9 cellular contexts compared by ENCODE assay signal in genomic region chr14:37594916-37595808, GRCh38. TPM values are rescaled to one million over a fixed set of nuclear protein-coding genes. Genes with fewer than 3 reads are reported as not detected.
A peak's percentile ranks its signal among the peaks of the same experiment; 100 is the strongest.
DNase-seq lines count a peak whose midpoint lies in the region; ATAC-seq and TF ChIP-seq lines count a peak whose summit lies in the region.
"Had no signal": no experiment of that assay in that cellular context is flagged by ENCODE, and none has a peak within 500 bp of the region (broad histone marks: within the 10 kb centered on the region; RNA-seq: fewer than 3 reads in every experiment).

Gene FOXA1, minus strand, starts transcription at chr14:37595249. Its CDS starts 277 bp downstream, at chr14:37594972.
Gene TTC6, plus strand, starts transcription at chr14:37595629. Its CDS starts 26,436 bp downstream, at chr14:37622065.

- no peaks in the 10 kb centered on the region for H3K79me2 ChIP-seq in SK-N-SH (ENCODE audit: insufficient read depth)

- H4K20me1 ChIP-seq in SK-N-SH (ENCODE audit: insufficient read depth), result no peaks in the 10 kb centered on the region
- H4K20me1 ChIP-seq: BLaER1 had no signal

- H3K27ac ChIP-seq in SK-N-SH (ENCODE audit: low read depth in 2 of 2, low read length in 1 of 2) (no peak within 1 kb of the TSS), VCaP (peak within 1 kb of the TSS; percentile 100), foreskin keratinocyte (peak within 1 kb of the TSS; percentile 79)
- H3K27ac ChIP-seq: BLaER1 had no signal

- TF ChIP-seq RAD21 in SK-N-SH (IDR thresholded peaks at IDR 0.05; ENCODE audit: low read length), result no peak

- POLR2A ChIA-PET in SK-N-SH (lab: Yijun Ruan, JAX), result no interaction called here

- H3K4me1 ChIP-seq in SK-N-SH (ENCODE audit: control insufficient read depth in 1 of 2, insufficient read depth in 2 of 2, low read depth in 1 of 2, low read length in 1 of 2) (no peaks in the 10 kb centered on the region), foreskin keratinocyte (no peaks in the 10 kb centered on the region)
- H3K4me1 ChIP-seq: BLaER1 had no signal

- intact Hi-C loops in posterior vena cava (cut with DNase I), result no loop called here

- peak within 1 kb of the TSS; percentile 26 to 57; a peak in 2 of 4 replicates for H3K4me3 ChIP-seq in SK-N-SH (ENCODE audit: low read depth in 2 of 2, low read length in 1 of 2)
- H3K4me3 ChIP-seq: BLaER1 had no signal

- CTCF ChIA-PET in SK-N-SH (lab: Yijun Ruan, JAX), result no interaction called here

- H3K9me3 ChIP-seq in SK-N-SH, result no peaks in the 10 kb centered on the region

- H2AFZ ChIP-seq in SK-N-SH (ENCODE audit: low read depth), result no peak within 1 kb of the TSS

- WGBS in SK-N-SH (ENCODE audit: low lambda C conversion rate), result 0% methylated on average over 7 of the region's 93 CpGs

- TF ChIP-seq CTCF in SK-N-SH (IDR thresholded peaks at IDR 0.05), result no peak
- TF ChIP-seq CTCF in VCaP (conservative IDR thresholded peaks at IDR 0.05), result no peak
- no peak for TF ChIP-seq CTCF in foreskin keratinocyte (conservative IDR thresholded peaks at IDR 0.05)

- no peaks in the 10 kb centered on the region for H3K9me2 ChIP-seq in SK-N-SH

- H3K36me3 ChIP-seq in SK-N-SH (replicated peaks in 1 of 2; ENCODE audit: control insufficient read depth in 1 of 2, insufficient read depth in 2 of 2, low read length in 1 of 2), result no peaks in the 10 kb centered on the region
- H3K36me3 ChIP-seq: BLaER1 had no signal

- TF ChIP-seq EP300 in SK-N-SH (IDR thresholded peaks at IDR 0.05; ENCODE audit: borderline replicate concordance in 1 of 2, low read depth in 1 of 2, low read length in 1 of 2), result no peak

- H3F3A ChIP-seq in SK-N-SH (replicated peaks; ENCODE audit: insufficient read depth), result no peaks in the 10 kb centered on the region

- no peak; the same call in 2 of the 3 replicates for ATAC-seq in SK-N-SH treated with all-trans-retinoic acid at 6 μM for 48 hours
- peak; percentile 15 for ATAC-seq in foreskin keratinocyte
- ATAC-seq in GM19395 (IDR thresholded peaks at IDR 0.05; ENCODE audit: unreplicated experiment), result no peak

- DNase-seq in SK-N-SH (peak; percentile 40), NCI-H1694 (lab: John Stamatoyannopoulos, UW) (peak; percentile 32), foreskin keratinocyte (no peak), posterior vena cava (ENCODE audit: low spot score) (peak; percentile 81), AML-193 (lab: John Stamatoyannopoulos, UW) (no peak)

- no peak within 1 kb of the TSS for H3K9ac ChIP-seq in SK-N-SH
- H3K9ac ChIP-seq: BLaER1 had no signal

- peaks cover 28% of the 10 kb centered on the region for H3K27me3 ChIP-seq in SK-N-SH (ENCODE audit: insufficient read depth)
- peaks cover 88% of the 10 kb centered on the region for H3K27me3 ChIP-seq in foreskin keratinocyte
- H3K27me3 ChIP-seq: BLaER1 had no signal

- H3K4me2 ChIP-seq in SK-N-SH, result peak within 1 kb of the TSS; percentile 52
- H3K4me2 ChIP-seq: BLaER1 had no signal

TF ChIP-seq in SK-N-SH, 30 proteins besides CTCF, POLR2A, EP300 and RAD21 (continues in another document):
- TF ChIP-seq RCOR1 (IDR thresholded peaks at IDR 0.05; ENCODE audit: low read length) (no peak), TAF1 (IDR thresholded peaks at IDR 0.05; ENCODE audit: borderline replicate concordance, low read depth, low read length) (no peak), RXRA (IDR thresholded peaks at IDR 0.05; ENCODE audit: borderline replicate concordance, low read depth) (no peak), RFX5 (IDR thresholded peaks at IDR 0.05; ENCODE audit: low read length) (no peak), CHD2 (IDR thresholded peaks at IDR 0.05; ENCODE audit: low read length, partially characterized antibody) (no peak), USF1 (IDR thresholded peaks at IDR 0.05; ENCODE audit: borderline replicate concordance, low read depth) (no peak), TCF12 (IDR thresholded peaks at IDR 0.05) (no peak), TEAD4 (IDR thresholded peaks at IDR 0.05; ENCODE audit: borderline replicate concordance, insufficient read depth) (no peak), ELF1 (IDR thresholded peaks at IDR 0.05) (no peak), FOXM1 (IDR thresholded peaks at IDR 0.05; ENCODE audit: low read depth) (no peak), MEF2A (IDR thresholded peaks at IDR 0.05; ENCODE audit: borderline replicate concordance, low read depth) (no peak), GATA2 (CRISPR knock-in tag; IDR thresholded peaks at IDR 0.05) (no peak)

TF ChIP-seq in SK-N-SH treated with all-trans-retinoic acid at 6 μM for 48 hours, 23 proteins besides CTCF, POLR2A, EP300 and RAD21:
- TF ChIP-seq ZNF8 (CRISPR knock-in tag; IDR thresholded peaks at IDR 0.05), result no peak

RNA-seq across cellular contexts. Expression of gene FOXA1, which starts in this region (rescaled TPM):
- polyA plus RNA-seq in SK-N-SH (2012; rRNA removed) (not detected in 2 replicates), foreskin keratinocyte (not detected in 2 replicates)
- not detected in 2 replicates for polyA plus RNA-seq in SK-N-SH (2012; cell fraction: cytosol; rRNA removed)
- polyA plus RNA-seq in SK-N-SH (2012; cell fraction: nucleus; rRNA removed), result not detected in 2 replicates
- total RNA-seq in foreskin keratinocyte (not detected in 2 replicates), posterior vena cava (under 1 TPM in 1 of 2 donors, not detected in 1; 0.23 TPM)

RNA-seq across cellular contexts. Expression of gene TTC6, which starts in this region (rescaled TPM):
- polyA plus RNA-seq in SK-N-SH (2012; rRNA removed) (not detected in 2 replicates), foreskin keratinocyte (not detected in 2 replicates)
- polyA plus RNA-seq in SK-N-SH (2012; cell fraction: cytosol; rRNA removed), result not detected in 2 replicates
- polyA plus RNA-seq in SK-N-SH (2012; cell fraction: nucleus; rRNA removed), result not detected in 2 replicates
- total RNA-seq in foreskin keratinocyte (not detected in 2 replicates), posterior vena cava (not detected)

Comparison
In these comparisons a context has a peak if more than half of its experiments do, and no peak if none do; other contexts are left out.
1. Peak in DNase-seq, H3K4me3 ChIP-seq and H3K4me2 ChIP-seq in SK-N-SH; RNA of the genes that start here not detected or under 1 TPM.
2. Peak in ATAC-seq and H3K27ac ChIP-seq in foreskin keratinocyte; RNA of the genes that start here not detected or under 1 TPM.
3. Peak in DNase-seq in posterior vena cava; RNA of the genes that start here not detected or under 1 TPM.